In genomic region chr13:50015750-50016149, GRCh38 we compare ENCODE assay signal across 15 cellular contexts. TPM values are rescaled to one million over a fixed set of nuclear protein-coding genes. Genes with fewer than 3 reads are reported as not detected.
DNase-seq lines count a peak whose midpoint lies in the region; ATAC-seq and TF ChIP-seq lines count a peak whose summit lies in the region.
"Had no signal": no experiment of that assay in that cellular context is flagged by ENCODE, and none has a peak within 500 bp of the region (broad histone marks: within the 10 kb centered on the region; RNA-seq: fewer than 3 reads in every experiment).

No MANE protein-coding gene starts in this region.

- H3K4me3 Mint-ChIP-seq in CD4-positive, CD25-positive, alpha-beta regulatory T cell: no peak overlapping the region
- no peak overlapping the region for H3K4me3 Mint-ChIP-seq in activated T-helper 1 cell treated with anti-CD3 and anti-CD28 coated beads, Interleukin-12 subunit alpha, Interleukin-12 subunit beta, Interleukin-2, Interleukin-4 antibody, amounts not matched to agents 30 ng/mL and 10 ng/mL and 1 ng/mL, durations not matched to agents 14 hours and 24 hours and 36 hours

- no peak overlapping the region for H3K27ac ChIP-seq in CD4-positive, CD25-positive, alpha-beta regulatory T cell (ENCODE audit: insufficient read depth, low read length, poor library complexity, severe bottlenecking)
- H3K27ac ChIP-seq in HUES64 (ENCODE audit: low read depth, low read length) (peak overlapping the region; percentile 88), gastroesophageal sphincter (peak overlapping the region; percentile 56 to 61 (median 58)), osteoblast (ENCODE audit: low read depth, low read length) (peak overlapping the region; percentile 87)
- H3K27ac ChIP-seq: SJSA1, VCaP had no signal

- H3K36me3 ChIP-seq in CD4-positive, CD25-positive, alpha-beta regulatory T cell (ENCODE audit: control insufficient read depth, insufficient read depth, low read length): peaks cover 56% of the 10 kb centered on the region
- H3K36me3 ChIP-seq in HUES64 (ENCODE audit: insufficient read depth, low read length) (peaks cover 35% of the 10 kb centered on the region), gastroesophageal sphincter (peaks cover 0 to 55% of the 10 kb centered on the region in 2 donors), osteoblast (ENCODE audit: insufficient read depth, low read length) (peaks cover 50% of the 10 kb centered on the region)

- no peak for TF ChIP-seq EP300 in gastroesophageal sphincter (IDR thresholded peaks at IDR 0.05)

- peaks cover 0 to 3% (median 0%) of the 10 kb centered on the region in 7 donors for H3K9me3 Mint-ChIP-seq in CD4-positive, CD25-positive, alpha-beta regulatory T cell
- no peaks in the 10 kb centered on the region for H3K9me3 Mint-ChIP-seq in activated T-helper 1 cell treated with anti-CD3 and anti-CD28 coated beads, Interleukin-12 subunit alpha, Interleukin-12 subunit beta, Interleukin-2, Interleukin-4 antibody, amounts not matched to agents 30 ng/mL and 10 ng/mL and 1 ng/mL, durations not matched to agents 14 hours and 24 hours and 36 hours

- no peak overlapping the region for H3K4me3 ChIP-seq in CD4-positive, CD25-positive, alpha-beta regulatory T cell (ENCODE audit: low read depth, low read length)
- H3K4me3 ChIP-seq in HUES64 (ENCODE audit: low read length) (no peak overlapping the region), gastroesophageal sphincter (no peak overlapping the region), osteoblast (ENCODE audit: insufficient read depth, low read length) (peak overlapping the region; percentile 22)
- H3K4me3 ChIP-seq: BLaER1 treated with 17β-estradiol and CSF1 and Interleukin-3, amounts not matched to agents 10 nM and 100 nM; SJSA1 had no signal

- ATAC-seq in CD4-positive, CD25-positive, alpha-beta regulatory T cell (ENCODE audit: low read depth in 2 of 2): no peak
- no peak for ATAC-seq in gastroesophageal sphincter

- intact Hi-C loops in activated T-helper 1 cell treated with anti-CD3 and anti-CD28 coated beads, Interleukin-12 subunit alpha, Interleukin-12 subunit beta, Interleukin-2, Interleukin-4 antibody, amounts not matched to agents 30 ng/mL and 10 ng/mL and 1 ng/mL, durations not matched to agents 14 hours and 24 hours and 36 hours (cut with micrococcal nuclease): no loop called here

- no peak for DNase-seq in CD4-positive, CD25-positive, alpha-beta regulatory T cell
- DNase-seq in osteoblast (ENCODE audit: insufficient read length, low spot score, missing footprints): no peak
- no peak for DNase-seq in activated T-helper 1 cell treated with anti-CD3 and anti-CD28 coated beads, Interleukin-12 subunit alpha, Interleukin-12 subunit beta, Interleukin-2, Interleukin-4 antibody, amounts not matched to agents 30 ng/mL and 10 ng/mL and 1 ng/mL, durations not matched to agents 14 hours and 24 hours and 36 hours (ENCODE audit: low spot score)
- no peak for DNase-seq in epidermal melanocyte (ENCODE audit: insufficient read length, low spot score)
- DNase-seq in D341Med (ENCODE audit: low spot score): no peak
- no peak for DNase-seq in NCI-H2081 treated with DMSO at 0.1 percent for 48 hours (lab: John Stamatoyannopoulos, UW)
- DNase-seq: anterior cingulate cortex; effector CD8-positive, alpha-beta T cell; EL; GOT3 had no signal

- peak overlapping the region; percentile 32 to 62 (median 39) for H3K27ac Mint-ChIP-seq in CD4-positive, CD25-positive, alpha-beta regulatory T cell
- H3K27ac Mint-ChIP-seq in activated T-helper 1 cell treated with anti-CD3 and anti-CD28 coated beads, Interleukin-12 subunit alpha, Interleukin-12 subunit beta, Interleukin-2, Interleukin-4 antibody, amounts not matched to agents 30 ng/mL and 10 ng/mL and 1 ng/mL, durations not matched to agents 14 hours and 24 hours and 36 hours: no peak overlapping the region

- TF ChIP-seq CTCF in gastroesophageal sphincter (IDR thresholded peaks at IDR 0.05) (no peak), osteoblast (IDR thresholded peaks at IDR 0.05; ENCODE audit: extremely low read depth, low read depth, low read length) (no peak)

- H3K36me3 Mint-ChIP-seq in CD4-positive, CD25-positive, alpha-beta regulatory T cell: peaks cover 53% of the 10 kb centered on the region
- H3K36me3 Mint-ChIP-seq in activated T-helper 1 cell treated with anti-CD3 and anti-CD28 coated beads, Interleukin-12 subunit alpha, Interleukin-12 subunit beta, Interleukin-2, Interleukin-4 antibody, amounts not matched to agents 30 ng/mL and 10 ng/mL and 1 ng/mL, durations not matched to agents 14 hours and 24 hours and 36 hours (ENCODE audit: low read depth): peaks cover 58% of the 10 kb centered on the region

- H3K27me3 Mint-ChIP-seq in CD4-positive, CD25-positive, alpha-beta regulatory T cell: no peaks in the 10 kb centered on the region
- no peaks in the 10 kb centered on the region for H3K27me3 Mint-ChIP-seq in activated T-helper 1 cell treated with anti-CD3 and anti-CD28 coated beads, Interleukin-12 subunit alpha, Interleukin-12 subunit beta, Interleukin-2, Interleukin-4 antibody, amounts not matched to agents 30 ng/mL and 10 ng/mL and 1 ng/mL, durations not matched to agents 14 hours and 24 hours and 36 hours (ENCODE audit: insufficient read depth)

- no peaks in the 10 kb centered on the region for H3K9me3 ChIP-seq in CD4-positive, CD25-positive, alpha-beta regulatory T cell (ENCODE audit: control insufficient read depth in 2 of 2, low read length in 2 of 2)
- H3K9me3 ChIP-seq in HUES64 (ENCODE audit: insufficient read depth, low read depth, low read length) (no peaks in the 10 kb centered on the region), gastroesophageal sphincter (no peaks in the 10 kb centered on the region), osteoblast (ENCODE audit: low read depth, low read length) (no peaks in the 10 kb centered on the region)
- H3K9me3 ChIP-seq: BLaER1 treated with 17β-estradiol and CSF1 and Interleukin-3, amounts not matched to agents 10 nM and 100 nM; SJSA1 had no signal

- TF ChIP-seq POLR2A in gastroesophageal sphincter (IDR thresholded peaks at IDR 0.05): no peak

- H3K4me2 ChIP-seq in osteoblast (ENCODE audit: insufficient read depth, low read length): peak overlapping the region; percentile 37
- H3K4me2 ChIP-seq: BLaER1 treated with 17β-estradiol and CSF1 and Interleukin-3, amounts not matched to agents 10 nM and 100 nM had no signal

- peaks cover 37% of the 10 kb centered on the region for H3K79me2 ChIP-seq in osteoblast (ENCODE audit: insufficient read depth, low read length)

- no peaks in the 10 kb centered on the region for H4K20me1 ChIP-seq in osteoblast (ENCODE audit: insufficient read depth, low read length)

- no peak overlapping the region for H2AFZ ChIP-seq in osteoblast (ENCODE audit: low read length)

- H3K27me3 ChIP-seq in CD4-positive, CD25-positive, alpha-beta regulatory T cell (ENCODE audit: control insufficient read depth, insufficient read depth, low read length): no peaks in the 10 kb centered on the region
- H3K27me3 ChIP-seq in HUES64 (ENCODE audit: insufficient read depth, low read length) (no peaks in the 10 kb centered on the region), gastroesophageal sphincter (no peaks in the 10 kb centered on the region), osteoblast (ENCODE audit: insufficient read depth, low read length) (no peaks in the 10 kb centered on the region)
- H3K27me3 ChIP-seq: BLaER1 treated with 17β-estradiol and CSF1 and Interleukin-3, amounts not matched to agents 10 nM and 100 nM; SJSA1 had no signal

- no peak overlapping the region for H3K9ac ChIP-seq in HUES64 (ENCODE audit: low read depth, low read length)
- H3K9ac ChIP-seq: BLaER1 treated with 17β-estradiol and CSF1 and Interleukin-3, amounts not matched to agents 10 nM and 100 nM had no signal

- 27% methylated on average over 4 of the region's 4 CpGs for WGBS in HUES64
- WGBS in gastroesophageal sphincter (ENCODE audit: low coverage in 1 of 2), 2 donors: 34 to 59% methylated on average over 4 of the region's 4 CpGs

- H3K4me1 Mint-ChIP-seq in CD4-positive, CD25-positive, alpha-beta regulatory T cell: peaks cover 40 to 57% (median 51%) of the 10 kb centered on the region in 4 donors
- H3K4me1 Mint-ChIP-seq in activated T-helper 1 cell treated with anti-CD3 and anti-CD28 coated beads, Interleukin-12 subunit alpha, Interleukin-12 subunit beta, Interleukin-2, Interleukin-4 antibody, amounts not matched to agents 30 ng/mL and 10 ng/mL and 1 ng/mL, durations not matched to agents 14 hours and 24 hours and 36 hours (ENCODE audit: low read depth): peaks cover 26% of the 10 kb centered on the region

- no peaks in the 10 kb centered on the region for H3K4me1 ChIP-seq in CD4-positive, CD25-positive, alpha-beta regulatory T cell (ENCODE audit: control insufficient read depth, insufficient read depth, low read length, poor library complexity, severe bottlenecking)
- H3K4me1 ChIP-seq in HUES64 (ENCODE audit: insufficient read depth, low read length) (peaks cover 25% of the 10 kb centered on the region), gastroesophageal sphincter (peaks cover 7 to 64% (median 27%) of the 10 kb centered on the region in 3 donors), osteoblast (ENCODE audit: insufficient read depth, low read length) (peaks cover 41% of the 10 kb centered on the region)
- H3K4me1 ChIP-seq: SJSA1 had no signal

RNA-seq across cellular contexts. Expression of gene KCNRG, which starts 0.5 kb away (rescaled TPM):
- total RNA-seq in CD4-positive, CD25-positive, alpha-beta regulatory T cell: 0.47 TPM
- under 1 TPM; 0.15 to 0.89 (median 0.50) TPM for polyA plus RNA-seq in CD4-positive, CD25-positive, alpha-beta regulatory T cell
- 1.1 TPM for polyA plus RNA-seq in HUES64 (2013, experiment 1 of 2)
- not detected for polyA plus RNA-seq in HUES64 (2013, experiment 2 of 2)
- 1 to 10 TPM in 3 of 4 donors, under 1 TPM in 1; 0.32 to 6.7 (median 3.4) TPM for total RNA-seq in gastroesophageal sphincter
- total RNA-seq in osteoblast: 4.0 and 5.0 TPM in 2 replicates
- 0.34 and 0.86 TPM in 2 replicates for total RNA-seq in activated T-helper 1 cell treated with anti-CD3 and anti-CD28 coated beads, Interleukin-12 subunit alpha, Interleukin-12 subunit beta, Interleukin-2, Interleukin-4 antibody, amounts not matched to agents 30 ng/mL and 10 ng/mL and 1 ng/mL, durations not matched to agents 14 hours and 24 hours and 36 hours

RNA-seq across cellular contexts. Expression of gene TRIM13, which starts 18.9 kb away (rescaled TPM):
- 23.8 TPM for total RNA-seq in CD4-positive, CD25-positive, alpha-beta regulatory T cell
- polyA plus RNA-seq in CD4-positive, CD25-positive, alpha-beta regulatory T cell: 10 to 100 TPM; 10.2 to 22.5 (median 13.4) TPM
- polyA plus RNA-seq in HUES64 (2013, experiment 1 of 2): 28.6 TPM
- 30.4 TPM for polyA plus RNA-seq in HUES64 (2013, experiment 2 of 2)
- 10 to 100 TPM; 25.4 to 45.8 (median 37.5) TPM for total RNA-seq in gastroesophageal sphincter
- total RNA-seq in osteoblast: 21.7 and 23.6 TPM in 2 replicates
- total RNA-seq in activated T-helper 1 cell treated with anti-CD3 and anti-CD28 coated beads, Interleukin-12 subunit alpha, Interleukin-12 subunit beta, Interleukin-2, Interleukin-4 antibody, amounts not matched to agents 30 ng/mL and 10 ng/mL and 1 ng/mL, durations not matched to agents 14 hours and 24 hours and 36 hours: 14.7 and 16.5 TPM in 2 replicates
